ENCODE assay signal across 1 cellular context in genomic region chr17:45149669-45150603, GRCh38.
A peak's percentile ranks its signal among the peaks of the same experiment; 100 is the strongest.
TF ChIP-seq lines count a peak whose summit lies in the region.

No MANE protein-coding gene starts in this region.

TF ChIP-seq in GM12878, 131 proteins besides CTCF, POLR2A, EP300 and RAD21 (continued from another document):
- TF ChIP-seq MXI1 (IDR thresholded peaks at IDR 0.05; ENCODE audit: low read depth, low read length) = no peak
- no peak for TF ChIP-seq BCLAF1 (IDR thresholded peaks at IDR 0.05)
- no peak for TF ChIP-seq CBX5 (IDR thresholded peaks at IDR 0.05; ENCODE audit: low read depth)
- 0 out of 4 replicates have a peak, but pooled peaks of 1 of the 2 experiments have one; percentile 37 for TF ChIP-seq IKZF2 (IDR thresholded peaks at IDR 0.05)
- no peak for TF ChIP-seq KLF5 (IDR thresholded peaks at IDR 0.05; ENCODE audit: partially characterized antibody)
- TF ChIP-seq ZNF274 (IDR thresholded peaks at IDR 0.05; ENCODE audit: insufficient read depth, insufficient read length) = no peak
- no peak for TF ChIP-seq YBX1 (IDR thresholded peaks at IDR 0.05)
- no peak; the same call in 1 of the 2 replicates for TF ChIP-seq EED (IDR thresholded peaks at IDR 0.05; ENCODE audit: low read depth)
- TF ChIP-seq ZNF687 (IDR thresholded peaks at IDR 0.05) = no peak
- no peak for TF ChIP-seq ZBTB11 (CRISPR knock-in tag; IDR thresholded peaks at IDR 0.05)
- TF ChIP-seq ZZZ3 (IDR thresholded peaks at IDR 0.05; ENCODE audit: control insufficient read depth, insufficient read length, low read depth) = no peak
- peak; percentile 12; the same call in 1 of the 2 replicates for TF ChIP-seq RUNX3 (IDR thresholded peaks at IDR 0.05; ENCODE audit: low read length)
- TF ChIP-seq RAD51 (IDR thresholded peaks at IDR 0.05) = no peak
- 0 out of 2 replicates have a peak, but pooled peaks have one; percentile 18 for TF ChIP-seq PRDM15 (CRISPR knock-in tag; IDR thresholded peaks at IDR 0.05)
- TF ChIP-seq NBN (IDR thresholded peaks at IDR 0.05) = no peak
- TF ChIP-seq CHD1 (IDR thresholded peaks at IDR 0.05; ENCODE audit: low read depth, low read length) = no peak; the same call in 1 of the 2 replicates
- 0 out of 2 replicates have a peak, but pooled peaks have one; percentile 2 for TF ChIP-seq SPI1 (IDR thresholded peaks at IDR 0.05; ENCODE audit: borderline replicate concordance, insufficient read depth, low read depth, low read length)
- TF ChIP-seq JUNB (IDR thresholded peaks at IDR 0.05) = peak; percentile 39; the same call in 1 of the 2 replicates
- no peak for TF ChIP-seq RCOR1 (conservative IDR thresholded peaks at IDR 0.05; ENCODE audit: low read depth, low read length)
- TF ChIP-seq TCF7 (IDR thresholded peaks at IDR 0.05; ENCODE audit: borderline replicate concordance) = no peak
- no peak for TF ChIP-seq REST (IDR thresholded peaks at IDR 0.05; ENCODE audit: low read depth, low read length)
- TF ChIP-seq ZBTB40 (IDR thresholded peaks at IDR 0.05; ENCODE audit: borderline replicate concordance) = no peak
- TF ChIP-seq MEF2B (IDR thresholded peaks at IDR 0.05; ENCODE audit: partially characterized antibody, poor library complexity, severe bottlenecking) = no peak
- TF ChIP-seq CBX3 (IDR thresholded peaks at IDR 0.05; ENCODE audit: borderline replicate concordance, low read depth) = no peak
- TF ChIP-seq PKNOX1 (IDR thresholded peaks at IDR 0.05) = no peak
- TF ChIP-seq NFIC (IDR thresholded peaks at IDR 0.05; ENCODE audit: low read depth, low read length) = peak; percentile 8; the same call in 1 of the 2 replicates
- TF ChIP-seq SMC3 (IDR thresholded peaks at IDR 0.05; ENCODE audit: borderline replicate concordance, low read length) = no peak
- TF ChIP-seq DPF2 (IDR thresholded peaks at IDR 0.05) = no peak; the same call in 1 of the 2 replicates
- TF ChIP-seq MYB (IDR thresholded peaks at IDR 0.05; ENCODE audit: borderline replicate concordance, low read depth, low read length) = no peak
- TF ChIP-seq YY1 (IDR thresholded peaks at IDR 0.05; ENCODE audit: low read depth, low read length) = no peak
- TF ChIP-seq SMARCA5 (IDR thresholded peaks at IDR 0.05) = peak; percentile 46; the same call in 1 of the 2 replicates
- TF ChIP-seq SMAD1 (IDR thresholded peaks at IDR 0.05; ENCODE audit: low read depth, partially characterized antibody) = no peak
- no peak for TF ChIP-seq NFXL1 (IDR thresholded peaks at IDR 0.05; ENCODE audit: borderline replicate concordance)
- TF ChIP-seq TAF1 (IDR thresholded peaks at IDR 0.05; ENCODE audit: borderline replicate concordance, low read depth, low read length) = peak; percentile 87
- TF ChIP-seq STAT3 (IDR thresholded peaks at IDR 0.05; ENCODE audit: low read depth, low read length) = no peak
